ENCODE assay signal across 13 cellular contexts in the genomic region with DNA sequence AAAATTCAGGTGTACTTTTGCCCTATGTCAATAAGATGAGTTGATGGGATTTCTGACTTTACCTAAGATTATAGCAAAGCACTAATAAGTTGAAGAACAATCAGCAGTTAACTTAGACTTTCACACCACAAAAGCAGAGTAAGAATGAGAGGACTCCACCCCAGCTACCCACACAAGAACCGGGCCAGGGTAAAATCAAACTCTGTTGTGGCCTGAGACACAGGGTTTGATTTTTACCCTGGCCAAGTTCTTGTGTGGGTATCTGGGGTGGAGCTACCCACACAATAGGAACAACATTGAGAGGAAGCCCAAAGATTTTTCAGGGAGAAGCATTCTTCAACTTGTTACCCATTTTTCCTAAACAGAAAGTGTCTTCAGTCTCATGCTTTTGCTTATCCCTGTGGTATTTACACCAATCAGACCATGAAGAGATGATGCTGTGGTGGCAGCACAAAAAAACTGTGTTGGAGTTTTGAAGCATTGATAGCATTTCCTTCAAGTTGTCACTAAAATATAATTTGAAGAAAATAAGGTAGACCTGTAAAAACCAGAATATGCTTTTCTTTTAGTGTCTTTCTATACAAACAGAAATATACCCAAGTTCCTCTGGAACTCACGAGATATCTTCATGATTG.
A peak's percentile ranks its signal among the peaks of the same experiment; 100 is the strongest.
DNase-seq lines count a peak whose midpoint lies in the region; ATAC-seq lines count a peak whose summit lies in the region.
"Had no signal": no experiment of that assay in that cellular context is flagged by ENCODE, and none has a peak within 500 bp of the region (broad histone marks: within the 10 kb centered on the region; RNA-seq: fewer than 3 reads in every experiment).

No MANE protein-coding gene starts in this region.

- H3K4me1 Mint-ChIP-seq in activated naive CD8-positive, alpha-beta T cell (ENCODE audit: low read depth), result peaks cover 70% of the 10 kb centered on the region

- DNase-seq in NCI-H187 treated with DMSO at 0.1 percent for 48 hours (lab: John Stamatoyannopoulos, UW), result no peak
- no peak for DNase-seq in NCI-H524 treated with DMSO at 0.1 percent for 48 hours (lab: John Stamatoyannopoulos, UW)
- DNase-seq: dermis blood vessel endothelial cell, IMR-90, left ventricle myocardium superior, NCI-H2029 had no signal

- peak; percentile 36 for ATAC-seq in GM18498 (IDR thresholded peaks at IDR 0.05; ENCODE audit: unreplicated experiment)
- ATAC-seq in GM19395 (IDR thresholded peaks at IDR 0.05; ENCODE audit: unreplicated experiment), result peak; percentile 29
- peak; percentile 24 for ATAC-seq in HG03159 (IDR thresholded peaks at IDR 0.05; ENCODE audit: unreplicated experiment)
- ATAC-seq in HG02870 (IDR thresholded peaks at IDR 0.05; ENCODE audit: unreplicated experiment), result no peak
- no peak for ATAC-seq in GM19455 (IDR thresholded peaks at IDR 0.05; ENCODE audit: unreplicated experiment)
- ATAC-seq: gastroesophageal sphincter, left ventricle myocardium superior had no signal

- no peaks in the 10 kb centered on the region for H3K27me3 Mint-ChIP-seq in activated naive CD8-positive, alpha-beta T cell

- no peaks in the 10 kb centered on the region for H3K9me3 Mint-ChIP-seq in activated naive CD8-positive, alpha-beta T cell (ENCODE audit: low read depth)

- peak overlapping the region; percentile 75 for H3K27ac Mint-ChIP-seq in activated naive CD8-positive, alpha-beta T cell

- peaks cover 3% of the 10 kb centered on the region for H3K36me3 Mint-ChIP-seq in activated naive CD8-positive, alpha-beta T cell

- peak overlapping the region; percentile 5 for H3K4me3 Mint-ChIP-seq in activated naive CD8-positive, alpha-beta T cell

Comparison
In these comparisons a context has a peak if more than half of its experiments do, and no peak if none do; other contexts are left out.
1. ATAC-seq: peak in GM18498 (single experiment), GM19395 (single experiment) and HG03159 (single experiment); none in HG02870 (single experiment) and GM19455 (single experiment).